23 cellular contexts compared by ENCODE assay signal in the genomic region with DNA sequence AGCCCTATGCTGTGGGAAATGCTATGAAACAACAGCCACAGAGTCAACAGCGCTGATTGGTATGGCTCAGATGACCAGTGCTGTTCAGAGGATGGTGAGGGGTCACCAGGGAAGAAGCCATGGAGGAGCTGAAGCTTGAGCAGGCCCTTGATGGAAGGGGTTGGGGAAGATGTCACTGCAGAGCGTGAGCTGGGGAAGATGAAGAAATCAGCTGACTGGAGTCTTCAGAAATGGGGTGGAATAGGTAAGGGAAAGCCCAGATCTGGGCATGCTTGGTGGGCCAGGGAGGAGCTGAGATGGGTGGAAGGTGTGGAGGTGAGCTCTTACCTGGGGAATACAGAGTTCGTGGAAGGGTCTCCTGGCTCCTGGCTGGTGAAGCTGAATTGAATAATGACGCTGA.
A peak's percentile ranks its signal among the peaks of the same experiment; 100 is the strongest.
DNase-seq lines count a peak whose midpoint lies in the region; ATAC-seq, FAIRE-seq and TF ChIP-seq lines count a peak whose summit lies in the region.
"Had no signal": no experiment of that assay in that cellular context is flagged by ENCODE, and none has a peak within 500 bp of the region (broad histone marks: within the 10 kb centered on the region; RNA-seq: fewer than 3 reads in every experiment).

No MANE protein-coding gene starts in this region.

- H3K36me3 ChIP-seq in hepatocyte (replicated peaks; ENCODE audit: insufficient read depth, low read depth) (no peaks in the 10 kb centered on the region), prostate gland (no peaks in the 10 kb centered on the region), vagina (no peaks in the 10 kb centered on the region)
- H3K36me3 ChIP-seq: MG63, SJCRH30 had no signal

- WGBS in hepatocyte (ENCODE audit: low lambda C conversion rate, missing lambda C conversion rate): 96% methylated on average over 4 of the region's 4 CpGs
- WGBS in prostate gland: 96% methylated on average over 4 of the region's 4 CpGs

- peaks cover 4% of the 10 kb centered on the region for H3K4me1 Mint-ChIP-seq in activated T-helper 17 cell treated with anti-CD3 and anti-CD28 coated beads, Interleukin-2, amount 50 U/mL, for 72 hours
- H3K4me1 Mint-ChIP-seq: B cell had no signal

- no peak for DNase-seq in hepatocyte (ENCODE audit: low spot score)
- no peak for DNase-seq in prostate gland (ENCODE audit: low spot score)
- DNase-seq in vagina (ENCODE audit: extremely low spot score in 2 of 2): peak; percentile 52 to 65
- no peak for DNase-seq in frontal cortex (ENCODE audit: low spot score in 2 of 2)
- no peak for DNase-seq in hippocampal formation (lab: John Stamatoyannopoulos, UW)
- no peak for DNase-seq in activated gamma-delta T cell treated with Interleukin-2 at 50 U/mL for 16 hours
- DNase-seq: CD8-positive, alpha-beta T cell; DMS 273 treated with DMSO at 0.1 percent for 48 hours; DMS79 treated with DMSO at 0.1 percent for 48 hours; MG63; NCI-H1105 treated with DMSO at 0.1 percent for 48 hours; NCI-H1694; NCI-H2029 treated with DMSO at 0.1 percent for 48 hours; NCI-H2227 treated with DMSO at 0.1 percent for 48 hours; NCI-H526 treated with DMSO at 0.1 percent for 48 hours; PC-9; SJCRH30 had no signal

- intact Hi-C loops in prostate gland (cut with DNase I) (loop anchor here (5.0 kb wide), 1 partner anchor 64 kb away; no protein-coding TSS in a partner anchor), vagina (cut with DNase I) (no loop called here)

- H3K9me2 ChIP-seq in hepatocyte (replicated peaks; ENCODE audit: insufficient read depth): no peaks in the 10 kb centered on the region

- no peaks in the 10 kb centered on the region for H3K36me3 Mint-ChIP-seq in activated T-helper 17 cell treated with anti-CD3 and anti-CD28 coated beads, Interleukin-2, amount 50 U/mL, for 72 hours (ENCODE audit: low read depth)

- H3K9me3 Mint-ChIP-seq in activated T-helper 17 cell treated with anti-CD3 and anti-CD28 coated beads, Interleukin-2, amount 50 U/mL, for 72 hours: no peaks in the 10 kb centered on the region
- H3K9me3 Mint-ChIP-seq: CD8-positive, alpha-beta T cell had no signal

- TF ChIP-seq CTCF in hepatocyte (IDR thresholded peaks at IDR 0.05; ENCODE audit: poor library complexity) (no peak), prostate gland (IDR thresholded peaks at IDR 0.05) (no peak), vagina (IDR thresholded peaks at IDR 0.05) (no peak)

- H3K27ac ChIP-seq in hepatocyte (peak overlapping the region; percentile 53), prostate gland (peak overlapping the region; percentile 56 to 64), vagina (peak overlapping the region; percentile 78)
- H3K27ac ChIP-seq: C4-2B, PC-9, SJCRH30 had no signal

- H3K4me3 ChIP-seq in hepatocyte (no peak overlapping the region), prostate gland (no peak overlapping the region), vagina (no peak overlapping the region)
- H3K4me3 ChIP-seq: MG63, PC-9, SJCRH30 had no signal

- H3K79me2 ChIP-seq in hepatocyte: no peaks in the 10 kb centered on the region

- no peaks in the 10 kb centered on the region for H3K9me3 ChIP-seq in hepatocyte (ENCODE audit: low read depth)
- H3K9me3 ChIP-seq in prostate gland: no peaks in the 10 kb centered on the region
- no peaks in the 10 kb centered on the region for H3K9me3 ChIP-seq in vagina
- H3K9me3 ChIP-seq: MG63, SJCRH30 had no signal

- peak overlapping the region; percentile 5 for H3K27ac Mint-ChIP-seq in activated T-helper 17 cell treated with anti-CD3 and anti-CD28 coated beads, Interleukin-2, amount 50 U/mL, for 72 hours
- H3K27ac Mint-ChIP-seq: B cell; CD8-positive, alpha-beta T cell had no signal

- no peak for ATAC-seq in activated T-helper 17 cell treated with anti-CD3 and anti-CD28 coated beads, Interleukin-2, amount 50 U/mL, for 72 hours (replicated peaks)
- ATAC-seq: CD8-positive, alpha-beta T cell; Right ventricle myocardium inferior had no signal

- H3K4me1 ChIP-seq in hepatocyte (ENCODE audit: insufficient read depth) (peaks cover 8% of the 10 kb centered on the region), prostate gland (replicated peaks) (no peaks in the 10 kb centered on the region), vagina (peaks cover 33% of the 10 kb centered on the region)
- H3K4me1 ChIP-seq: SJCRH30 had no signal

- H3K27me3 ChIP-seq in hepatocyte (no peaks in the 10 kb centered on the region), prostate gland (replicated peaks; ENCODE audit: insufficient read depth) (no peaks in the 10 kb centered on the region), vagina (no peaks in the 10 kb centered on the region)
- H3K27me3 ChIP-seq: MG63, SJCRH30 had no signal

- H4K20me1 ChIP-seq in hepatocyte (ENCODE audit: insufficient read depth, poor library complexity, severe bottlenecking): no peaks in the 10 kb centered on the region

- H3K27me3 Mint-ChIP-seq in activated T-helper 17 cell treated with anti-CD3 and anti-CD28 coated beads, Interleukin-2, amount 50 U/mL, for 72 hours: no peaks in the 10 kb centered on the region
- H3K27me3 Mint-ChIP-seq: B cell had no signal

- TF ChIP-seq POLR2A in prostate gland (IDR thresholded peaks at IDR 0.05): no peak
- no peak for TF ChIP-seq POLR2A in vagina (IDR thresholded peaks at IDR 0.05)

- no peak overlapping the region for H3K4me3 Mint-ChIP-seq in activated T-helper 17 cell treated with anti-CD3 and anti-CD28 coated beads, Interleukin-2, amount 50 U/mL, for 72 hours
- H3K4me3 Mint-ChIP-seq: B cell; CD8-positive, alpha-beta T cell had no signal

- no peak overlapping the region for H2AFZ ChIP-seq in hepatocyte
- H2AFZ ChIP-seq: PC-9 had no signal

- no peak overlapping the region for H3K4me2 ChIP-seq in hepatocyte
- H3K4me2 ChIP-seq: PC-9 had no signal

- no peak for FAIRE-seq in frontal cortex (lab: Jason Lieb, UNC)
- FAIRE-seq: GM12892, H54 had no signal

Comparison
In these comparisons a context has a peak if more than half of its experiments do, and no peak if none do; other contexts are left out.
1. DNase-seq: peak in vagina (2 of 2); none in hepatocyte (single experiment), prostate gland (single experiment), frontal cortex (0 of 2), hippocampal formation (0 of 2) and activated gamma-delta T cell treated with Interleukin-2 at 50 U/mL for 16 hours (single experiment).
2. Peak in every context shown above with its lines, with median percentiles within 50 percentile points of each other: H3K27ac ChIP-seq.